Comparison of ENCODE assay signal across 1 cellular context in the genomic region with DNA sequence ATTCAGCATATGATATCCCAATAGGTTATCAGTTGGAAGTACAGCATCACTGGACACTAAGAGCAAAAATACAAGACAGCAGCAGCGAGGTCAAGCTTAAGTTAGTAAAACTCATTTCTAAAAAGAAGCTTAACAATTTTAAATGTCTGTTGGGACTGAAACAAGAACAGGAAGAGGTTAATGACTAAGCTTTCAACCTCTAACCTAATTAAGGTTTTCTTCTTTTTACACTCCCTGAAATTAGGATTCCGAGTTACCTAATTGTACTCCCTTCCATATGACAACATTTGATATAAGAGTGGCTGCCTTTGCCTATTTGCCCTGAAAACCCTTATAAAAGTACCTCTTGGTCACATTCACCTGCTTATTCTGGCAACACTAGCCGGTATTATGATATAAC.
TF ChIP-seq lines count a peak whose summit lies in the region.

No MANE protein-coding gene starts in this region.

TF ChIP-seq in H1, 55 proteins besides CTCF, POLR2A, EP300 and RAD21:
- TF ChIP-seq MAFK (IDR thresholded peaks at IDR 0.05; ENCODE audit: low read depth, low read length) (no peak), SIN3A (conservative IDR thresholded peaks at IDR 0.05 in 1 of 2, IDR thresholded peaks at IDR 0.05 in 1 of 2; ENCODE audit: low read depth in 1 of 2, low read length in 2 of 2) (no peak), SIX5 (IDR thresholded peaks at IDR 0.05; ENCODE audit: low read depth, low read length) (no peak), CBX8 (IDR thresholded peaks at IDR 0.05; ENCODE audit: borderline replicate concordance, low read depth, low read length) (no peak), BACH1 (IDR thresholded peaks at IDR 0.05; ENCODE audit: low read length) (no peak), CHD1 (IDR thresholded peaks at IDR 0.05; ENCODE audit: low read depth, low read length) (no peak), ZNF274 (IDR thresholded peaks at IDR 0.05; ENCODE audit: borderline replicate concordance, extremely low read depth, low read length) (no peak), BCL11A (IDR thresholded peaks at IDR 0.05; ENCODE audit: low read depth in 2 of 2, low read length in 2 of 2) (no peak), SP2 (IDR thresholded peaks at IDR 0.05; ENCODE audit: low read length) (no peak), YY1 (IDR thresholded peaks at IDR 0.05; ENCODE audit: low read depth, low read length) (no peak), CBX5 (IDR thresholded peaks at IDR 0.05; ENCODE audit: low read depth, low read length) (no peak), KDM1A (IDR thresholded peaks at IDR 0.05; ENCODE audit: borderline replicate concordance, low read length) (no peak), RNF2 (IDR thresholded peaks at IDR 0.05; ENCODE audit: borderline replicate concordance, low read depth, low read length, missing control alignments, poor library complexity, severe bottlenecking) (no peak), HDAC2 (IDR thresholded peaks at IDR 0.05; ENCODE audit: borderline replicate concordance in 1 of 2, low read depth in 2 of 2, low read length in 2 of 2) (no peak), TBP (IDR thresholded peaks at IDR 0.05; ENCODE audit: low read depth, low read length) (no peak)
- TF ChIP-seq, protein P1, sequence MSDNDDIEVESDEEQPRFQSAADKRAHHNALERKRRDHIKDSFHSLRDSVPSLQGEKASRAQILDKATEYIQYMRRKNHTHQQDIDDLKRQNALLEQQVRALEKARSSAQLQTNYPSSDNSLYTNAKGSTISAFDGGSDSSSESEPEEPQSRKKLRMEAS (IDR thresholded peaks at IDR 0.05): no peak
- TF ChIP-seq, protein P2, sequence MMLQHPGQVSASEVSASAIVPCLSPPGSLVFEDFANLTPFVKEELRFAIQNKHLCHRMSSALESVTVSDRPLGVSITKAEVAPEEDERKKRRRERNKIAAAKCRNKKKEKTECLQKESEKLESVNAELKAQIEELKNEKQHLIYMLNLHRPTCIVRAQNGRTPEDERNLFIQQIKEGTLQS (IDR thresholded peaks at IDR 0.05; ENCODE audit: insufficient read depth, low read depth, low read length): no peak
- TF ChIP-seq, protein P3, sequence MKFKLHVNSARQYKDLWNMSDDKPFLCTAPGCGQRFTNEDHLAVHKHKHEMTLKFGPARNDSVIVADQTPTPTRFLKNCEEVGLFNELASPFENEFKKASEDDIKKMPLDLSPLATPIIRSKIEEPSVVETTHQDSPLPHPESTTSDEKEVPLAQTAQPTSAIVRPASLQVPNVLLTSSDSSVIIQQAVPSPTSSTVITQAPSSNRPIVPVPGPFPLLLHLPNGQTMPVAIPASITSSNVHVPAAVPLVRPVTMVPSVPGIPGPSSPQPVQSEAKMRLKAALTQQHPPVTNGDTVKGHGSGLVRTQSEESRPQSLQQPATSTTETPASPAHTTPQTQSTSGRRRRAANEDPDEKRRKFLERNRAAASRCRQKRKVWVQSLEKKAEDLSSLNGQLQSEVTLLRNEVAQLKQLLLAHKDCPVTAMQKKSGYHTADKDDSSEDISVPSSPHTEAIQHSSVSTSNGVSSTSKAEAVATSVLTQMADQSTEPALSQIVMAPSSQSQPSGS (IDR thresholded peaks at IDR 0.05; ENCODE audit: low read length): no peak
